ENCODE assay signal across 8 cellular contexts in genomic region chr6:156791261-156791850, GRCh38. TPM values are rescaled to one million over a fixed set of nuclear protein-coding genes. Genes with fewer than 3 reads are reported as not detected.
DNase-seq lines count a peak whose midpoint lies in the region; ATAC-seq and TF ChIP-seq lines count a peak whose summit lies in the region.

No MANE protein-coding gene starts in this region.

- TF ChIP-seq CTCF in heart left ventricle (IDR thresholded peaks at IDR 0.05) (no peak), thyroid gland (IDR thresholded peaks at IDR 0.05) (no peak)

- TF ChIP-seq POLR2A in heart left ventricle (IDR thresholded peaks at IDR 0.05), result no peak
- no peak for TF ChIP-seq POLR2A in thyroid gland (IDR thresholded peaks at IDR 0.05)

- no peak for TF ChIP-seq EP300 in Ishikawa (IDR thresholded peaks at IDR 0.05; ENCODE audit: borderline replicate concordance)

- ATAC-seq in GM21381 (IDR thresholded peaks at IDR 0.05; ENCODE audit: unreplicated experiment) (peak; percentile 66), heart left ventricle (peak; percentile 29 to 82 (median 74))

- DNase-seq in SK-N-DZ (ENCODE audit: low spot score) (peak; percentile 86), heart left ventricle (peak in 1 of 5 donors; percentile 27), thyroid gland (peak in 1 of 2 donors; percentile 29), HuH-7 (ENCODE audit: low spot score) (no peak)
- no peak for DNase-seq in activated naive CD4-positive, alpha-beta T cell treated with Interleukin-2 at 50 U/mL for 16 hours

- no peak for TF ChIP-seq RAD21 in Ishikawa (IDR thresholded peaks at IDR 0.05; ENCODE audit: low read depth)

- no peak overlapping the region for H3K4me3 ChIP-seq in heart left ventricle
- H3K4me3 ChIP-seq in thyroid gland (replicated peaks in 1 of 3), result no peak overlapping the region

- H3K9me3 ChIP-seq in ES-I3 (ENCODE audit: control insufficient read depth, insufficient read depth, low read length) (no peaks in the 10 kb centered on the region), heart left ventricle (no peaks in the 10 kb centered on the region), thyroid gland (no peaks in the 10 kb centered on the region)

- H3K4me1 ChIP-seq in ES-I3 (ENCODE audit: insufficient read depth, low read length) (peaks cover 49% of the 10 kb centered on the region), heart left ventricle (peaks cover 5 to 100% (median 85%) of the 10 kb centered on the region in 12 donors), thyroid gland (peaks cover 51 to 79% of the 10 kb centered on the region in 2 donors)

- H3K27ac ChIP-seq in heart left ventricle (peak overlapping the region in 6 of 12 donors; percentile 2 to 41 (median 34)), thyroid gland (peak overlapping the region; percentile 15 to 28 (median 24))

- intact Hi-C loops in heart left ventricle (cut with DNase I), result loop anchor here in 1 of 10 donors (5.0 kb wide), 1 partner anchor 36 kb away; no protein-coding TSS in a partner anchor
- intact Hi-C loops in thyroid gland (cut with DNase I), result no loop called here

- WGBS in heart left ventricle, 4 donors, result 8 to 17% (median 16%) methylated on average over 10 of the region's 10 CpGs
- 12 to 24% methylated on average over 10 of the region's 10 CpGs for WGBS in thyroid gland, 2 donors

- no peaks in the 10 kb centered on the region for H3K27me3 ChIP-seq in heart left ventricle
- no peaks in the 10 kb centered on the region for H3K27me3 ChIP-seq in thyroid gland

- peak overlapping the region; percentile 22; the same call in 1 of the 2 replicates for H3K9ac ChIP-seq in ES-I3 (ENCODE audit: low read depth, low read length)

- H3K36me3 ChIP-seq in ES-I3 (ENCODE audit: insufficient read depth, low read length) (no peaks in the 10 kb centered on the region), heart left ventricle (no peaks in the 10 kb centered on the region), thyroid gland (no peaks in the 10 kb centered on the region)

TF ChIP-seq in Ishikawa, 13 proteins besides CTCF, POLR2A, EP300 and RAD21:
- no peak for TF ChIP-seq YY1 (IDR thresholded peaks at IDR 0.05; ENCODE audit: low read depth)
- peak; percentile 73 for TF ChIP-seq NFIC (IDR thresholded peaks at IDR 0.05)
- peak; percentile 41 for TF ChIP-seq USF1 (IDR thresholded peaks at IDR 0.05)
- TF ChIP-seq CREB1 (IDR thresholded peaks at IDR 0.05; ENCODE audit: low read depth), result no peak
- TF ChIP-seq EGR1 (IDR thresholded peaks at IDR 0.05), result no peak

RNA-seq across cellular contexts. Expression of gene ARID1B, which starts 14.2 kb away (rescaled TPM):
- polyA plus RNA-seq in SK-N-DZ (2014; cell fraction: cytosol; rRNA removed), result 20.0 and 22.4 TPM in 2 replicates
- polyA plus RNA-seq in SK-N-DZ (2014; cell fraction: nucleus; rRNA removed), result 19.8 and 26.1 TPM in 2 replicates
- total RNA-seq in heart left ventricle (10 to 100 TPM; 34.3 to 76.1 (median 53.9) TPM), thyroid gland (100 to 1,000 TPM; 157 to 315 (median 206) TPM)
- polyA plus RNA-seq in heart left ventricle, result 10 to 100 TPM; 15.3 to 24.0 TPM
